ENCODE assay signal across 1 cellular context in genomic region chr4:55546633-55547460, GRCh38.
TF ChIP-seq lines count a peak whose summit lies in the region.

A gene with protein sequence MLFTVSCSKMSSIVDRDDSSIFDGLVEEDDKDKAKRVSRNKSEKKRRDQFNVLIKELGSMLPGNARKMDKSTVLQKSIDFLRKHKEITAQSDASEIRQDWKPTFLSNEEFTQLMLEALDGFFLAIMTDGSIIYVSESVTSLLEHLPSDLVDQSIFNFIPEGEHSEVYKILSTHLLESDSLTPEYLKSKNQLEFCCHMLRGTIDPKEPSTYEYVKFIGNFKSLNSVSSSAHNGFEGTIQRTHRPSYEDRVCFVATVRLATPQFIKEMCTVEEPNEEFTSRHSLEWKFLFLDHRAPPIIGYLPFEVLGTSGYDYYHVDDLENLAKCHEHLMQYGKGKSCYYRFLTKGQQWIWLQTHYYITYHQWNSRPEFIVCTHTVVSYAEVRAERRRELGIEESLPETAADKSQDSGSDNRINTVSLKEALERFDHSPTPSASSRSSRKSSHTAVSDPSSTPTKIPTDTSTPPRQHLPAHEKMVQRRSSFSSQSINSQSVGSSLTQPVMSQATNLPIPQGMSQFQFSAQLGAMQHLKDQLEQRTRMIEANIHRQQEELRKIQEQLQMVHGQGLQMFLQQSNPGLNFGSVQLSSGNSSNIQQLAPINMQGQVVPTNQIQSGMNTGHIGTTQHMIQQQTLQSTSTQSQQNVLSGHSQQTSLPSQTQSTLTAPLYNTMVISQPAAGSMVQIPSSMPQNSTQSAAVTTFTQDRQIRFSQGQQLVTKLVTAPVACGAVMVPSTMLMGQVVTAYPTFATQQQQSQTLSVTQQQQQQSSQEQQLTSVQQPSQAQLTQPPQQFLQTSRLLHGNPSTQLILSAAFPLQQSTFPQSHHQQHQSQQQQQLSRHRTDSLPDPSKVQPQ (minus strand): TSS chr4:55546909. CDS start chr4:55482785, 64,124 bp downstream.

TF ChIP-seq in K562, 482 proteins besides CTCF, POLR2A, EP300 and RAD21 (continued from another document):
- TF ChIP-seq, protein P1, sequence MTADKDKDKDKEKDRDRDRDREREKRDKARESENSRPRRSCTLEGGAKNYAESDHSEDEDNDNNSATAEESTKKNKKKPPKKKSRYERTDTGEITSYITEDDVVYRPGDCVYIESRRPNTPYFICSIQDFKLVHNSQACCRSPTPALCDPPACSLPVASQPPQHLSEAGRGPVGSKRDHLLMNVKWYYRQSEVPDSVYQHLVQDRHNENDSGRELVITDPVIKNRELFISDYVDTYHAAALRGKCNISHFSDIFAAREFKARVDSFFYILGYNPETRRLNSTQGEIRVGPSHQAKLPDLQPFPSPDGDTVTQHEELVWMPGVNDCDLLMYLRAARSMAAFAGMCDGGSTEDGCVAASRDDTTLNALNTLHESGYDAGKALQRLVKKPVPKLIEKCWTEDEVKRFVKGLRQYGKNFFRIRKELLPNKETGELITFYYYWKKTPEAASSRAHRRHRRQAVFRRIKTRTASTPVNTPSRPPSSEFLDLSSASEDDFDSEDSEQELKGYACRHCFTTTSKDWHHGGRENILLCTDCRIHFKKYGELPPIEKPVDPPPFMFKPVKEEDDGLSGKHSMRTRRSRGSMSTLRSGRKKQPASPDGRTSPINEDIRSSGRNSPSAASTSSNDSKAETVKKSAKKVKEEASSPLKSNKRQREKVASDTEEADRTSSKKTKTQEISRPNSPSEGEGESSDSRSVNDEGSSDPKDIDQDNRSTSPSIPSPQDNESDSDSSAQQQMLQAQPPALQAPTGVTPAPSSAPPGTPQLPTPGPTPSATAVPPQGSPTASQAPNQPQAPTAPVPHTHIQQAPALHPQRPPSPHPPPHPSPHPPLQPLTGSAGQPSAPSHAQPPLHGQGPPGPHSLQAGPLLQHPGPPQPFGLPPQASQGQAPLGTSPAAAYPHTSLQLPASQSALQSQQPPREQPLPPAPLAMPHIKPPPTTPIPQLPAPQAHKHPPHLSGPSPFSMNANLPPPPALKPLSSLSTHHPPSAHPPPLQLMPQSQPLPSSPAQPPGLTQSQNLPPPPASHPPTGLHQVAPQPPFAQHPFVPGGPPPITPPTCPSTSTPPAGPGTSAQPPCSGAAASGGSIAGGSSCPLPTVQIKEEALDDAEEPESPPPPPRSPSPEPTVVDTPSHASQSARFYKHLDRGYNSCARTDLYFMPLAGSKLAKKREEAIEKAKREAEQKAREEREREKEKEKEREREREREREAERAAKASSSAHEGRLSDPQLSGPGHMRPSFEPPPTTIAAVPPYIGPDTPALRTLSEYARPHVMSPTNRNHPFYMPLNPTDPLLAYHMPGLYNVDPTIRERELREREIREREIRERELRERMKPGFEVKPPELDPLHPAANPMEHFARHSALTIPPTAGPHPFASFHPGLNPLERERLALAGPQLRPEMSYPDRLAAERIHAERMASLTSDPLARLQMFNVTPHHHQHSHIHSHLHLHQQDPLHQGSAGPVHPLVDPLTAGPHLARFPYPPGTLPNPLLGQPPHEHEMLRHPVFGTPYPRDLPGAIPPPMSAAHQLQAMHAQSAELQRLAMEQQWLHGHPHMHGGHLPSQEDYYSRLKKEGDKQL (CRISPR knock-in tag; IDR thresholded peaks at IDR 0.05; ENCODE audit: borderline replicate concordance) = no peak
- TF ChIP-seq ZNF644 (tag; IDR thresholded peaks at IDR 0.05; ENCODE audit: low read depth) (no peak), BRF1 (IDR thresholded peaks at IDR 0.05; ENCODE audit: borderline replicate concordance, extremely low read depth, insufficient read length) (no peak), TCFL5 (CRISPR knock-in tag; conservative IDR thresholded peaks at IDR 0.05) (no peak), ZNF717 (CRISPR knock-in tag; IDR thresholded peaks at IDR 0.05) (no peak), ZNF431 (CRISPR knock-in tag; IDR thresholded peaks at IDR 0.05) (peak; percentile 63; the same call in 1 of the 2 replicates), SAP30 (IDR thresholded peaks at IDR 0.05; ENCODE audit: borderline replicate concordance, insufficient read depth, low read depth, low read length, poor library complexity, severe bottlenecking) (no peak), NEUROD1 (IDR thresholded peaks at IDR 0.05; ENCODE audit: borderline replicate concordance, low read depth, low read length, partially characterized antibody) (no peak), ETV5 (CRISPR knock-in tag; IDR thresholded peaks at IDR 0.05; ENCODE audit: low read depth) (no peak), PHF21A (IDR thresholded peaks at IDR 0.05; ENCODE audit: borderline replicate concordance, low read depth) (peak; percentile 100), GABPA (tag; conservative IDR thresholded peaks at IDR 0.05; ENCODE audit: low read depth) (no peak), JUND (IDR thresholded peaks at IDR 0.05; ENCODE audit: borderline replicate concordance, low read depth, low read length) (peak; percentile 20; the same call in 1 of the 2 replicates), JUND (tag; IDR thresholded peaks at IDR 0.05; ENCODE audit: borderline replicate concordance, low read depth, low read length) (no peak), RB1 (IDR thresholded peaks at IDR 0.05; ENCODE audit: low read depth) (peak; percentile 75), COPS2 (conservative IDR thresholded peaks at IDR 0.05) (no peak), RBM25 (IDR thresholded peaks at IDR 0.05; ENCODE audit: low read depth, low read length, severe bottlenecking) (no peak), TAF15 (IDR thresholded peaks at IDR 0.05; ENCODE audit: low read depth, low read length) (no peak), CAMTA2 (CRISPR knock-in tag; conservative IDR thresholded peaks at IDR 0.05) (no peak), ZNF668 (CRISPR knock-in tag; IDR thresholded peaks at IDR 0.05) (no peak), RNF2 (IDR thresholded peaks at IDR 0.05) (no peak), NRF1 (conservative IDR thresholded peaks at IDR 0.05 in 1 of 2, IDR thresholded peaks at IDR 0.05 in 1 of 2) (peak; percentile 97), NELFE (IDR thresholded peaks at IDR 0.05; ENCODE audit: insufficient read depth, insufficient read length) (no peak), EGR1 (conservative IDR thresholded peaks at IDR 0.05) (no peak), STAG1 (CRISPR knock-in tag; IDR thresholded peaks at IDR 0.05; ENCODE audit: borderline replicate concordance) (no peak), XRCC5 (IDR thresholded peaks at IDR 0.05; ENCODE audit: low read depth, low read length) (0 out of 2 replicates have a peak, but pooled peaks have one; percentile 53), XRCC4 (IDR thresholded peaks at IDR 0.05; ENCODE audit: extremely low read depth, insufficient read depth, insufficient read length) (no peak), MECOM (CRISPR knock-in tag; IDR thresholded peaks at IDR 0.05) (peak; percentile 15; the same call in 1 of the 2 replicates), ZNF583 (CRISPR knock-in tag; IDR thresholded peaks at IDR 0.05) (no peak)
- TF ChIP-seq, protein P2, sequence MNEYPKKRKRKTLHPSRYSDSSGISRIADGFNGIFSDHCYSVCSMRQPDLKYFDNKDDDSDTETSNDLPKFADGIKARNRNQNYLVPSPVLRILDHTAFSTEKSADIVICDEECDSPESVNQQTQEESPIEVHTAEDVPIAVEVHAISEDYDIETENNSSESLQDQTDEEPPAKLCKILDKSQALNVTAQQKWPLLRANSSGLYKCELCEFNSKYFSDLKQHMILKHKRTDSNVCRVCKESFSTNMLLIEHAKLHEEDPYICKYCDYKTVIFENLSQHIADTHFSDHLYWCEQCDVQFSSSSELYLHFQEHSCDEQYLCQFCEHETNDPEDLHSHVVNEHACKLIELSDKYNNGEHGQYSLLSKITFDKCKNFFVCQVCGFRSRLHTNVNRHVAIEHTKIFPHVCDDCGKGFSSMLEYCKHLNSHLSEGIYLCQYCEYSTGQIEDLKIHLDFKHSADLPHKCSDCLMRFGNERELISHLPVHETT (CRISPR knock-in tag; conservative IDR thresholded peaks at IDR 0.05 in 1 of 2, IDR thresholded peaks at IDR 0.05 in 1 of 2) = peak in 1 of 2 experiments; percentile 36; a peak in 1 of 4 replicates
- TF ChIP-seq, protein P3, sequence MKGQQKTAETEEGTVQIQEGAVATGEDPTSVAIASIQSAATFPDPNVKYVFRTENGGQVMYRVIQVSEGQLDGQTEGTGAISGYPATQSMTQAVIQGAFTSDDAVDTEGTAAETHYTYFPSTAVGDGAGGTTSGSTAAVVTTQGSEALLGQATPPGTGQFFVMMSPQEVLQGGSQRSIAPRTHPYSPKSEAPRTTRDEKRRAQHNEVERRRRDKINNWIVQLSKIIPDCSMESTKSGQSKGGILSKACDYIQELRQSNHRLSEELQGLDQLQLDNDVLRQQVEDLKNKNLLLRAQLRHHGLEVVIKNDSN (CRISPR knock-in tag; IDR thresholded peaks at IDR 0.05) = no peak
- TF ChIP-seq, protein P4, sequence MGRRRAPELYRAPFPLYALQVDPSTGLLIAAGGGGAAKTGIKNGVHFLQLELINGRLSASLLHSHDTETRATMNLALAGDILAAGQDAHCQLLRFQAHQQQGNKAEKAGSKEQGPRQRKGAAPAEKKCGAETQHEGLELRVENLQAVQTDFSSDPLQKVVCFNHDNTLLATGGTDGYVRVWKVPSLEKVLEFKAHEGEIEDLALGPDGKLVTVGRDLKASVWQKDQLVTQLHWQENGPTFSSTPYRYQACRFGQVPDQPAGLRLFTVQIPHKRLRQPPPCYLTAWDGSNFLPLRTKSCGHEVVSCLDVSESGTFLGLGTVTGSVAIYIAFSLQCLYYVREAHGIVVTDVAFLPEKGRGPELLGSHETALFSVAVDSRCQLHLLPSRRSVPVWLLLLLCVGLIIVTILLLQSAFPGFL (CRISPR knock-in tag; IDR thresholded peaks at IDR 0.05) = no peak
- TF ChIP-seq, protein P5, sequence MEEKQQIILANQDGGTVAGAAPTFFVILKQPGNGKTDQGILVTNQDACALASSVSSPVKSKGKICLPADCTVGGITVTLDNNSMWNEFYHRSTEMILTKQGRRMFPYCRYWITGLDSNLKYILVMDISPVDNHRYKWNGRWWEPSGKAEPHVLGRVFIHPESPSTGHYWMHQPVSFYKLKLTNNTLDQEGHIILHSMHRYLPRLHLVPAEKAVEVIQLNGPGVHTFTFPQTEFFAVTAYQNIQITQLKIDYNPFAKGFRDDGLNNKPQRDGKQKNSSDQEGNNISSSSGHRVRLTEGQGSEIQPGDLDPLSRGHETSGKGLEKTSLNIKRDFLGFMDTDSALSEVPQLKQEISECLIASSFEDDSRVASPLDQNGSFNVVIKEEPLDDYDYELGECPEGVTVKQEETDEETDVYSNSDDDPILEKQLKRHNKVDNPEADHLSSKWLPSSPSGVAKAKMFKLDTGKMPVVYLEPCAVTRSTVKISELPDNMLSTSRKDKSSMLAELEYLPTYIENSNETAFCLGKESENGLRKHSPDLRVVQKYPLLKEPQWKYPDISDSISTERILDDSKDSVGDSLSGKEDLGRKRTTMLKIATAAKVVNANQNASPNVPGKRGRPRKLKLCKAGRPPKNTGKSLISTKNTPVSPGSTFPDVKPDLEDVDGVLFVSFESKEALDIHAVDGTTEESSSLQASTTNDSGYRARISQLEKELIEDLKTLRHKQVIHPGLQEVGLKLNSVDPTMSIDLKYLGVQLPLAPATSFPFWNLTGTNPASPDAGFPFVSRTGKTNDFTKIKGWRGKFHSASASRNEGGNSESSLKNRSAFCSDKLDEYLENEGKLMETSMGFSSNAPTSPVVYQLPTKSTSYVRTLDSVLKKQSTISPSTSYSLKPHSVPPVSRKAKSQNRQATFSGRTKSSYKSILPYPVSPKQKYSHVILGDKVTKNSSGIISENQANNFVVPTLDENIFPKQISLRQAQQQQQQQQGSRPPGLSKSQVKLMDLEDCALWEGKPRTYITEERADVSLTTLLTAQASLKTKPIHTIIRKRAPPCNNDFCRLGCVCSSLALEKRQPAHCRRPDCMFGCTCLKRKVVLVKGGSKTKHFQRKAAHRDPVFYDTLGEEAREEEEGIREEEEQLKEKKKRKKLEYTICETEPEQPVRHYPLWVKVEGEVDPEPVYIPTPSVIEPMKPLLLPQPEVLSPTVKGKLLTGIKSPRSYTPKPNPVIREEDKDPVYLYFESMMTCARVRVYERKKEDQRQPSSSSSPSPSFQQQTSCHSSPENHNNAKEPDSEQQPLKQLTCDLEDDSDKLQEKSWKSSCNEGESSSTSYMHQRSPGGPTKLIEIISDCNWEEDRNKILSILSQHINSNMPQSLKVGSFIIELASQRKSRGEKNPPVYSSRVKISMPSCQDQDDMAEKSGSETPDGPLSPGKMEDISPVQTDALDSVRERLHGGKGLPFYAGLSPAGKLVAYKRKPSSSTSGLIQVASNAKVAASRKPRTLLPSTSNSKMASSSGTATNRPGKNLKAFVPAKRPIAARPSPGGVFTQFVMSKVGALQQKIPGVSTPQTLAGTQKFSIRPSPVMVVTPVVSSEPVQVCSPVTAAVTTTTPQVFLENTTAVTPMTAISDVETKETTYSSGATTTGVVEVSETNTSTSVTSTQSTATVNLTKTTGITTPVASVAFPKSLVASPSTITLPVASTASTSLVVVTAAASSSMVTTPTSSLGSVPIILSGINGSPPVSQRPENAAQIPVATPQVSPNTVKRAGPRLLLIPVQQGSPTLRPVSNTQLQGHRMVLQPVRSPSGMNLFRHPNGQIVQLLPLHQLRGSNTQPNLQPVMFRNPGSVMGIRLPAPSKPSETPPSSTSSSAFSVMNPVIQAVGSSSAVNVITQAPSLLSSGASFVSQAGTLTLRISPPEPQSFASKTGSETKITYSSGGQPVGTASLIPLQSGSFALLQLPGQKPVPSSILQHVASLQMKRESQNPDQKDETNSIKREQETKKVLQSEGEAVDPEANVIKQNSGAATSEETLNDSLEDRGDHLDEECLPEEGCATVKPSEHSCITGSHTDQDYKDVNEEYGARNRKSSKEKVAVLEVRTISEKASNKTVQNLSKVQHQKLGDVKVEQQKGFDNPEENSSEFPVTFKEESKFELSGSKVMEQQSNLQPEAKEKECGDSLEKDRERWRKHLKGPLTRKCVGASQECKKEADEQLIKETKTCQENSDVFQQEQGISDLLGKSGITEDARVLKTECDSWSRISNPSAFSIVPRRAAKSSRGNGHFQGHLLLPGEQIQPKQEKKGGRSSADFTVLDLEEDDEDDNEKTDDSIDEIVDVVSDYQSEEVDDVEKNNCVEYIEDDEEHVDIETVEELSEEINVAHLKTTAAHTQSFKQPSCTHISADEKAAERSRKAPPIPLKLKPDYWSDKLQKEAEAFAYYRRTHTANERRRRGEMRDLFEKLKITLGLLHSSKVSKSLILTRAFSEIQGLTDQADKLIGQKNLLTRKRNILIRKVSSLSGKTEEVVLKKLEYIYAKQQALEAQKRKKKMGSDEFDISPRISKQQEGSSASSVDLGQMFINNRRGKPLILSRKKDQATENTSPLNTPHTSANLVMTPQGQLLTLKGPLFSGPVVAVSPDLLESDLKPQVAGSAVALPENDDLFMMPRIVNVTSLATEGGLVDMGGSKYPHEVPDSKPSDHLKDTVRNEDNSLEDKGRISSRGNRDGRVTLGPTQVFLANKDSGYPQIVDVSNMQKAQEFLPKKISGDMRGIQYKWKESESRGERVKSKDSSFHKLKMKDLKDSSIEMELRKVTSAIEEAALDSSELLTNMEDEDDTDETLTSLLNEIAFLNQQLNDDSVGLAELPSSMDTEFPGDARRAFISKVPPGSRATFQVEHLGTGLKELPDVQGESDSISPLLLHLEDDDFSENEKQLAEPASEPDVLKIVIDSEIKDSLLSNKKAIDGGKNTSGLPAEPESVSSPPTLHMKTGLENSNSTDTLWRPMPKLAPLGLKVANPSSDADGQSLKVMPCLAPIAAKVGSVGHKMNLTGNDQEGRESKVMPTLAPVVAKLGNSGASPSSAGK (IDR thresholded peaks at IDR 0.05) = no peak
